ENCODE assay signal across 23 cellular contexts in the genomic region with DNA sequence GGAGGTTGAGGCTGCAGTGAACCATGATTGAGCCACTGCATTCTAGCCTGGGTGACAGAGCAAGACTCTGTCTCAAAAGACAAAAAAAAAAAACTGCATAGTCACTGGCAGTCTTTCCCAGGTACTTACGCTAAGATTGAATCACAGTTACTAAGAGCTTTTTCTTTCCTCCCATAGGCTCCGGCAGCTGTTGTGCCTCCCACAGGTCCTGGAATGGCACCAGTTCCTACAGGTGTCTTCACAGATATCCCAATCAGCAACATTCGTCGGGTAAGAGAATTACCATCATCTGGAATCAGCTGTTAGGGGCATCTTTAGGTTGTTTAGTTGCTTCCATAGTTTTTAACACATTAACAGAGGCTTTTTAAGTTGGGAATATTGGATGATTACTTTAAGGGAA.
"Had no signal": no experiment of that assay in that cellular context is flagged by ENCODE, and none has a peak within 500 bp of the region (broad histone marks: within the 10 kb centered on the region; RNA-seq: fewer than 3 reads in every experiment).

No MANE protein-coding gene starts in this region.

- ATAC-seq: effector memory CD8-positive, alpha-beta T cell; esophagus mucosa; gastrocnemius medialis; heart right ventricle; left cardiac atrium; left lung; left ventricle myocardium superior; lower lobe of right lung; mucosa of descending colon had no signal

- H3K9me3 ChIP-seq: colonic mucosa, esophagus squamous epithelium, gastrocnemius medialis, left lung, lower lobe of right lung, mucosa of descending colon had no signal

- H3K27ac ChIP-seq: colonic mucosa, epithelial cell of prostate, esophagus squamous epithelium, heart right ventricle, left lung, lower lobe of right lung had no signal

- H3K27me3 ChIP-seq: colonic mucosa, esophagus squamous epithelium, gastrocnemius medialis, heart right ventricle, left lung had no signal

- FAIRE-seq: endometrium, islet of Langerhans, keratinocyte had no signal

- DNase-seq: colonic mucosa; cortex of kidney; effector CD8-positive, alpha-beta T cell; effector memory CD8-positive, alpha-beta T cell; endodermal cell; erythroblast; esophagus squamous epithelium; foreskin fibroblast; foreskin melanocyte; gastrocnemius medialis; glutamatergic neuron; head of caudate nucleus; heart right ventricle; left cardiac atrium; left lung; left ventricle myocardium superior; lower lobe of right lung; mucosa of descending colon had no signal

- H3K4me1 ChIP-seq: colonic mucosa, lower lobe of right lung had no signal

- H3K4me3 ChIP-seq: colonic mucosa, esophagus squamous epithelium, gastrocnemius medialis, heart right ventricle, left lung, lower lobe of right lung, mucosa of descending colon had no signal
